1 cellular context compared by ENCODE assay signal in genomic region chr5:10627185-10628115, GRCh38.
TF ChIP-seq lines count a peak whose summit lies in the region.

No MANE protein-coding gene starts in this region.

TF ChIP-seq in K562, 482 proteins besides CTCF, POLR2A, EP300 and RAD21 (continued from another document and continues in another):
- TF ChIP-seq, protein P1, sequence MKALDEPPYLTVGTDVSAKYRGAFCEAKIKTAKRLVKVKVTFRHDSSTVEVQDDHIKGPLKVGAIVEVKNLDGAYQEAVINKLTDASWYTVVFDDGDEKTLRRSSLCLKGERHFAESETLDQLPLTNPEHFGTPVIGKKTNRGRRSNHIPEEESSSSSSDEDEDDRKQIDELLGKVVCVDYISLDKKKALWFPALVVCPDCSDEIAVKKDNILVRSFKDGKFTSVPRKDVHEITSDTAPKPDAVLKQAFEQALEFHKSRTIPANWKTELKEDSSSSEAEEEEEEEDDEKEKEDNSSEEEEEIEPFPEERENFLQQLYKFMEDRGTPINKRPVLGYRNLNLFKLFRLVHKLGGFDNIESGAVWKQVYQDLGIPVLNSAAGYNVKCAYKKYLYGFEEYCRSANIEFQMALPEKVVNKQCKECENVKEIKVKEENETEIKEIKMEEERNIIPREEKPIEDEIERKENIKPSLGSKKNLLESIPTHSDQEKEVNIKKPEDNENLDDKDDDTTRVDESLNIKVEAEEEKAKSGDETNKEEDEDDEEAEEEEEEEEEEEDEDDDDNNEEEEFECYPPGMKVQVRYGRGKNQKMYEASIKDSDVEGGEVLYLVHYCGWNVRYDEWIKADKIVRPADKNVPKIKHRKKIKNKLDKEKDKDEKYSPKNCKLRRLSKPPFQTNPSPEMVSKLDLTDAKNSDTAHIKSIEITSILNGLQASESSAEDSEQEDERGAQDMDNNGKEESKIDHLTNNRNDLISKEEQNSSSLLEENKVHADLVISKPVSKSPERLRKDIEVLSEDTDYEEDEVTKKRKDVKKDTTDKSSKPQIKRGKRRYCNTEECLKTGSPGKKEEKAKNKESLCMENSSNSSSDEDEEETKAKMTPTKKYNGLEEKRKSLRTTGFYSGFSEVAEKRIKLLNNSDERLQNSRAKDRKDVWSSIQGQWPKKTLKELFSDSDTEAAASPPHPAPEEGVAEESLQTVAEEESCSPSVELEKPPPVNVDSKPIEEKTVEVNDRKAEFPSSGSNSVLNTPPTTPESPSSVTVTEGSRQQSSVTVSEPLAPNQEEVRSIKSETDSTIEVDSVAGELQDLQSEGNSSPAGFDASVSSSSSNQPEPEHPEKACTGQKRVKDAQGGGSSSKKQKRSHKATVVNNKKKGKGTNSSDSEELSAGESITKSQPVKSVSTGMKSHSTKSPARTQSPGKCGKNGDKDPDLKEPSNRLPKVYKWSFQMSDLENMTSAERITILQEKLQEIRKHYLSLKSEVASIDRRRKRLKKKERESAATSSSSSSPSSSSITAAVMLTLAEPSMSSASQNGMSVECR (CRISPR knock-in tag; IDR thresholded peaks at IDR 0.05) = 0 out of 2 replicates have a peak, but pooled peaks have one; percentile 20
- peak; percentile 66; the same call in 1 of the 2 replicates for TF ChIP-seq TEAD4 (IDR thresholded peaks at IDR 0.05; ENCODE audit: low read length)
- TF ChIP-seq TEAD4 (CRISPR knock-in tag; IDR thresholded peaks at IDR 0.05; ENCODE audit: borderline replicate concordance) = 0 out of 2 replicates have a peak, but pooled peaks have one; percentile 39
- TF ChIP-seq SMARCA4 (IDR thresholded peaks at IDR 0.05) = peak; percentile 45; the same call in 1 of the 2 replicates
- TF ChIP-seq KAT7 (CRISPR knock-in tag; IDR thresholded peaks at IDR 0.05; ENCODE audit: borderline replicate concordance) = no peak
- peak; percentile 91 for TF ChIP-seq HDGF (IDR thresholded peaks at IDR 0.05)
- TF ChIP-seq, protein P2, sequence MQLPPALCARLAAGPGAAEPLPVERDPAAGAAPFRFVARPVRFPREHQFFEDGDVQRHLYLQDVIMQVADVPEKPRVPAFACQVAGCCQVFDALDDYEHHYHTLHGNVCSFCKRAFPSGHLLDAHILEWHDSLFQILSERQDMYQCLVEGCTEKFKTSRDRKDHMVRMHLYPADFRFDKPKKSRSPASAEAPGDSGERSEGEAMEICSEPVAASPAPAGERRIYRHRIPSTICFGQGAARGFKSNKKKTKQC (CRISPR knock-in tag; IDR thresholded peaks at IDR 0.05) = peak; percentile 56; the same call in 1 of the 2 replicates
- TF ChIP-seq VEZF1 (CRISPR knock-in tag; IDR thresholded peaks at IDR 0.05) = peak; percentile 51
- TF ChIP-seq CREM (IDR thresholded peaks at IDR 0.05; ENCODE audit: low read depth) = peak; percentile 57
- no peak for TF ChIP-seq RBM39 (optimal IDR thresholded peaks at IDR 0.05; ENCODE audit: low read depth, low read length)
- no peak for TF ChIP-seq DIDO1 (tag; IDR thresholded peaks at IDR 0.05; ENCODE audit: low read depth)
- TF ChIP-seq NELFE (IDR thresholded peaks at IDR 0.05; ENCODE audit: insufficient read depth, insufficient read length) = no peak
- TF ChIP-seq COPS2 (conservative IDR thresholded peaks at IDR 0.05) = no peak
- TF ChIP-seq SMC3 (conservative IDR thresholded peaks at IDR 0.05; ENCODE audit: insufficient read depth, low read depth, low read length) = peak; percentile 97
- TF ChIP-seq, protein P3, sequence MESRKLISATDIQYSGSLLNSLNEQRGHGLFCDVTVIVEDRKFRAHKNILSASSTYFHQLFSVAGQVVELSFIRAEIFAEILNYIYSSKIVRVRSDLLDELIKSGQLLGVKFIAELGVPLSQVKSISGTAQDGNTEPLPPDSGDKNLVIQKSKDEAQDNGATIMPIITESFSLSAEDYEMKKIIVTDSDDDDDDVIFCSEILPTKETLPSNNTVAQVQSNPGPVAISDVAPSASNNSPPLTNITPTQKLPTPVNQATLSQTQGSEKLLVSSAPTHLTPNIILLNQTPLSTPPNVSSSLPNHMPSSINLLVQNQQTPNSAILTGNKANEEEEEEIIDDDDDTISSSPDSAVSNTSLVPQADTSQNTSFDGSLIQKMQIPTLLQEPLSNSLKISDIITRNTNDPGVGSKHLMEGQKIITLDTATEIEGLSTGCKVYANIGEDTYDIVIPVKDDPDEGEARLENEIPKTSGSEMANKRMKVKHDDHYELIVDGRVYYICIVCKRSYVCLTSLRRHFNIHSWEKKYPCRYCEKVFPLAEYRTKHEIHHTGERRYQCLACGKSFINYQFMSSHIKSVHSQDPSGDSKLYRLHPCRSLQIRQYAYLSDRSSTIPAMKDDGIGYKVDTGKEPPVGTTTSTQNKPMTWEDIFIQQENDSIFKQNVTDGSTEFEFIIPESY (CRISPR knock-in tag; IDR thresholded peaks at IDR 0.05) = peak; percentile 51; the same call in 1 of the 2 replicates
- peak; percentile 60; the same call in 1 of the 2 replicates for TF ChIP-seq MGA (IDR thresholded peaks at IDR 0.05)
- TF ChIP-seq ELK3 (CRISPR knock-in tag; IDR thresholded peaks at IDR 0.05) = no peak
- TF ChIP-seq, protein P4, sequence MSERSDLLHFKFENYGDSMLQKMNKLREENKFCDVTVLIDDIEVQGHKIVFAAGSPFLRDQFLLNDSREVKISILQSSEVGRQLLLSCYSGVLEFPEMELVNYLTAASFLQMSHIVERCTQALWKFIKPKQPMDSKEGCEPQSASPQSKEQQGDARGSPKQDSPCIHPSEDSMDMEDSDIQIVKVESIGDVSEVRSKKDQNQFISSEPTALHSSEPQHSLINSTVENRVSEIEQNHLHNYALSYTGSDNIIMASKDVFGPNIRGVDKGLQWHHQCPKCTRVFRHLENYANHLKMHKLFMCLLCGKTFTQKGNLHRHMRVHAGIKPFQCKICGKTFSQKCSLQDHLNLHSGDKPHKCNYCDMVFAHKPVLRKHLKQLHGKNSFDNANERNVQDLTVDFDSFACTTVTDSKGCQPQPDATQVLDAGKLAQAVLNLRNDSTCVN (CRISPR knock-in tag; IDR thresholded peaks at IDR 0.05) = 0 out of 2 replicates have a peak, but pooled peaks have one; percentile 13
- TF ChIP-seq, protein P5, sequence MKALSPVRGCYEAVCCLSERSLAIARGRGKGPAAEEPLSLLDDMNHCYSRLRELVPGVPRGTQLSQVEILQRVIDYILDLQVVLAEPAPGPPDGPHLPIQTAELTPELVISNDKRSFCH (CRISPR knock-in tag; IDR thresholded peaks at IDR 0.05) = no peak
- TF ChIP-seq, protein P5 (tag; IDR thresholded peaks at IDR 0.05) = peak; percentile 45; the same call in 1 of the 2 replicates
- TF ChIP-seq NONO (IDR thresholded peaks at IDR 0.05; ENCODE audit: low read depth in 2 of 2, low read length in 1 of 2) = 0 out of 4 replicates have a peak, but pooled peaks of 1 of the 2 experiments have one; percentile 8
- TF ChIP-seq RAD51 (IDR thresholded peaks at IDR 0.05; ENCODE audit: borderline replicate concordance, low read depth) = 0 out of 2 replicates have a peak, but pooled peaks have one; percentile 29
- TF ChIP-seq RBM22 (IDR thresholded peaks at IDR 0.05; ENCODE audit: low read depth, low read length, poor library complexity, severe bottlenecking) = no peak
- TF ChIP-seq FOXJ3 (CRISPR knock-in tag; IDR thresholded peaks at IDR 0.05) = no peak
- no peak for TF ChIP-seq TBL1XR1 (IDR thresholded peaks at IDR 0.05; ENCODE audit: low read length in 2 of 2)
- peak; percentile 43; the same call in 1 of the 2 replicates for TF ChIP-seq SOX6 (IDR thresholded peaks at IDR 0.05)
- TF ChIP-seq IFI16 (CRISPR knock-in tag; IDR thresholded peaks at IDR 0.05) = no peak
- TF ChIP-seq, protein P6, sequence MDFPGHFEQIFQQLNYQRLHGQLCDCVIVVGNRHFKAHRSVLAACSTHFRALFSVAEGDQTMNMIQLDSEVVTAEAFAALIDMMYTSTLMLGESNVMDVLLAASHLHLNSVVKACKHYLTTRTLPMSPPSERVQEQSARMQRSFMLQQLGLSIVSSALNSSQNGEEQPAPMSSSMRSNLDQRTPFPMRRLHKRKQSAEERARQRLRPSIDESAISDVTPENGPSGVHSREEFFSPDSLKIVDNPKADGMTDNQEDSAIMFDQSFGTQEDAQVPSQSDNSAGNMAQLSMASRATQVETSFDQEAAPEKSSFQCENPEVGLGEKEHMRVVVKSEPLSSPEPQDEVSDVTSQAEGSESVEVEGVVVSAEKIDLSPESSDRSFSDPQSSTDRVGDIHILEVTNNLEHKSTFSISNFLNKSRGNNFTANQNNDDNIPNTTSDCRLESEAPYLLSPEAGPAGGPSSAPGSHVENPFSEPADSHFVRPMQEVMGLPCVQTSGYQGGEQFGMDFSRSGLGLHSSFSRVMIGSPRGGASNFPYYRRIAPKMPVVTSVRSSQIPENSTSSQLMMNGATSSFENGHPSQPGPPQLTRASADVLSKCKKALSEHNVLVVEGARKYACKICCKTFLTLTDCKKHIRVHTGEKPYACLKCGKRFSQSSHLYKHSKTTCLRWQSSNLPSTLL (IDR thresholded peaks at IDR 0.05) = no peak
- TF ChIP-seq FOXK2 (conservative IDR thresholded peaks at IDR 0.05 in 1 of 2, IDR thresholded peaks at IDR 0.05 in 1 of 2; ENCODE audit: low read depth in 2 of 2) = no peak
